ENCODE assay signal across 15 cellular contexts in genomic region chr17:74868251-74868907, GRCh38. TPM values are rescaled to one million over a fixed set of nuclear protein-coding genes. Genes with fewer than 3 reads are reported as not detected.
DNase-seq lines count a peak whose midpoint lies in the region; FAIRE-seq and TF ChIP-seq lines count a peak whose summit lies in the region.
"Had no signal": no experiment of that assay in that cellular context is flagged by ENCODE, and none has a peak within 500 bp of the region (broad histone marks: within the 10 kb centered on the region; RNA-seq: fewer than 3 reads in every experiment).

No MANE protein-coding gene starts in this region.

- dilution Hi-C loops in endothelial cell of umbilical vein (cut with MboI; ENCODE audit: extremely low pct_ligation_motif_present, low sequenced_read_pairs), result no loop called here

- no peak for TF ChIP-seq POLR2A in endothelial cell of umbilical vein (IDR thresholded peaks at IDR 0.05; ENCODE audit: low read depth, low read length)

- FAIRE-seq in endothelial cell of umbilical vein (lab: Jason Lieb, UNC), result no peak

- H3K79me2 ChIP-seq in endothelial cell of umbilical vein (ENCODE audit: control insufficient read depth, insufficient read depth, low read length), result no peaks in the 10 kb centered on the region

- POLR2A ChIA-PET in endothelial cell of umbilical vein (lab: Charles Lee), result interaction anchor here (0.7 kb wide), 1 partner anchor 384 kb away, joined by 6 read pairs; no protein-coding TSS in a partner anchor

- H3K4me1 ChIP-seq in cardiac muscle cell (ENCODE audit: low read depth) (peaks cover 27% of the 10 kb centered on the region), endothelial cell of umbilical vein (ENCODE audit: control insufficient read depth, extremely low read depth, insufficient read depth, low read length) (peaks cover 20% of the 10 kb centered on the region)

- no peaks in the 10 kb centered on the region for H3K9me3 Mint-ChIP-seq in type B pancreatic cell

- CTCF ChIA-PET in endothelial cell of umbilical vein (lab: Charles Lee), result interaction anchor here (0.6 to 14.2 kb wide), 5 partner anchors 25 to 123 kb away, joined by 3 to 325 read pairs (median 3); partner anchors contain the start of gene NAT9

- H3K9me1 ChIP-seq in endothelial cell of umbilical vein (replicated peaks; ENCODE audit: control insufficient read depth, extremely low read depth, insufficient read depth, low read length), result no peaks in the 10 kb centered on the region

- peak overlapping the region; percentile 56 for H3K27ac Mint-ChIP-seq in type B pancreatic cell

- peak overlapping the region; percentile 19 for H3K4me2 ChIP-seq in endothelial cell of umbilical vein (ENCODE audit: insufficient read depth, low read length)
- H3K4me2 ChIP-seq: BLaER1 treated with 17β-estradiol and CSF1 and Interleukin-3, amounts not matched to agents 10 nM and 100 nM had no signal

- peaks cover 25% of the 10 kb centered on the region for H3K4me1 Mint-ChIP-seq in type B pancreatic cell (ENCODE audit: unreplicated experiment)

- H4K20me1 ChIP-seq in endothelial cell of umbilical vein (replicated peaks; ENCODE audit: control insufficient read depth, extremely low read depth, insufficient read depth, low read length), result no peaks in the 10 kb centered on the region

- DNase-seq in cardiac muscle cell (ENCODE audit: low read depth in 1 of 2, low spot score in 1 of 2) (peak in 1 of 2 donors; percentile 23), cardiac septum (ENCODE audit: low spot score) (no peak), endothelial cell of umbilical vein (ENCODE audit: low read depth, low spot score) (no peak), type B pancreatic cell (ENCODE audit: extremely low spot score, unreplicated experiment) (no peak), HK-2 (ENCODE audit: unreplicated experiment) (no peak)
- no peak for DNase-seq in activated naive CD4-positive, alpha-beta T cell treated with anti-CD3 and anti-CD28 coated beads, Interleukin-2, amount 50 U/mL, for 16 hours
- DNase-seq: EL, H7, Kasumi-1, NCI-H1105 treated with DMSO at 0.1 percent for 48 hours, NCI-H187, NCI-H69, PC-3 had no signal

- H2AFZ ChIP-seq in endothelial cell of umbilical vein (ENCODE audit: low read depth, low read length), result no peak overlapping the region

- no peaks in the 10 kb centered on the region for H3K9me3 ChIP-seq in cardiac muscle cell (ENCODE audit: low read depth)
- H3K9me3 ChIP-seq in endothelial cell of umbilical vein (replicated peaks; ENCODE audit: control insufficient read depth, insufficient read depth, low read length), result no peaks in the 10 kb centered on the region
- H3K9me3 ChIP-seq: BLaER1 treated with 17β-estradiol and CSF1 and Interleukin-3, amounts not matched to agents 10 nM and 100 nM had no signal

- H3K36me3 ChIP-seq in cardiac muscle cell, result no peaks in the 10 kb centered on the region
- no peaks in the 10 kb centered on the region for H3K36me3 ChIP-seq in endothelial cell of umbilical vein (ENCODE audit: control insufficient read depth in 2 of 2, extremely low read depth in 1 of 2, insufficient read depth in 2 of 2, low read length in 2 of 2)

- intact Hi-C loops in cardiac septum (cut with DNase I) (no loop called here), endothelial cell of umbilical vein (cut with micrococcal nuclease) (no loop called here)

- H3K27me3 Mint-ChIP-seq in type B pancreatic cell, result peaks cover 13% of the 10 kb centered on the region

- no peak overlapping the region for H3K9ac ChIP-seq in endothelial cell of umbilical vein (replicated peaks; ENCODE audit: extremely low read depth, insufficient read depth, low read length)

- TF ChIP-seq CTCF in cardiac muscle cell (IDR thresholded peaks at IDR 0.05; ENCODE audit: low read depth, low read length) (no peak), endothelial cell of umbilical vein (IDR thresholded peaks at IDR 0.05; ENCODE audit: extremely low read depth in 1 of 2, insufficient read depth in 1 of 2, low read depth in 1 of 2, low read length in 2 of 2) (no peak), type B pancreatic cell (conservative IDR thresholded peaks at IDR 0.05) (no peak)

- peaks cover 10% of the 10 kb centered on the region for H3K36me3 Mint-ChIP-seq in type B pancreatic cell

- no peaks in the 10 kb centered on the region for H3K27me3 ChIP-seq in cardiac muscle cell
- H3K27me3 ChIP-seq in endothelial cell of umbilical vein (ENCODE audit: control insufficient read depth in 2 of 2, insufficient read depth in 2 of 2, low read length in 2 of 2), result no peaks in the 10 kb centered on the region
- H3K27me3 ChIP-seq: BLaER1 treated with 17β-estradiol and CSF1 and Interleukin-3, amounts not matched to agents 10 nM and 100 nM had no signal

- H3K4me3 Mint-ChIP-seq in type B pancreatic cell, result no peak overlapping the region

- no peak overlapping the region for H3K4me3 ChIP-seq in cardiac muscle cell
- no peak overlapping the region for H3K4me3 ChIP-seq in endothelial cell of umbilical vein (replicated peaks in 1 of 3; ENCODE audit: insufficient read depth in 1 of 3, low read depth in 1 of 3, low read length in 3 of 3)
- H3K4me3 ChIP-seq: BLaER1 treated with 17β-estradiol and CSF1 and Interleukin-3, amounts not matched to agents 10 nM and 100 nM had no signal

- peak overlapping the region; percentile 89 for H3K27ac ChIP-seq in cardiac muscle cell
- no peak overlapping the region for H3K27ac ChIP-seq in endothelial cell of umbilical vein (ENCODE audit: insufficient read depth, low read depth, low read length)
- H3K27ac ChIP-seq: BLaER1 treated with 17β-estradiol and CSF1 and Interleukin-3, amounts not matched to agents 10 nM and 100 nM had no signal

- no TSS peak for BruUV-seq in endothelial cell of umbilical vein (replicated peaks; lab: Mats Ljungman, UMichigan)

RNA-seq across cellular contexts. Expression of gene FDXR, which starts 4.4 kb away (rescaled TPM):
- total RNA-seq in cardiac muscle cell (44.6 and 44.7 TPM in 2 replicates), cardiac septum (3.9 TPM), endothelial cell of umbilical vein (30.9 and 33.4 TPM in 2 replicates), type B pancreatic cell (ENCODE audit: low replicate concordance) (28.1 and 44.4 TPM in 2 replicates)
- polyA plus RNA-seq in cardiac muscle cell (49.9 and 55.9 TPM in 2 replicates), endothelial cell of umbilical vein (19.7 and 20.4 TPM in 2 replicates)
- 17.3 and 21.1 TPM in 2 replicates for polyA plus RNA-seq in endothelial cell of umbilical vein (2011; cell fraction: cytosol; rRNA removed)
- polyA plus RNA-seq in endothelial cell of umbilical vein (2011; cell fraction: nucleus; rRNA removed), result 26.4 and 27.8 TPM in 2 replicates
- polyA plus RNA-seq in endothelial cell of umbilical vein (2012), result 29.8 and 35.1 TPM in 2 replicates
- polyA minus RNA-seq in endothelial cell of umbilical vein, result 8.5 and 9.8 TPM in 2 replicates
- 10.9 TPM for polyA minus RNA-seq in endothelial cell of umbilical vein (2011; cell fraction: cytosol; rRNA and poly(A)+ RNA removed)
- 6.6 and 8.8 TPM in 2 replicates for polyA minus RNA-seq in endothelial cell of umbilical vein (2011; cell fraction: nucleus; rRNA and poly(A)+ RNA removed)

RNA-seq across cellular contexts. Expression of gene GRIN2C, which starts 8.7 kb away (rescaled TPM):
- total RNA-seq in cardiac muscle cell, result 0.95 and 6.1 TPM in 2 replicates
- polyA plus RNA-seq in cardiac muscle cell, result 0.71 and 1.1 TPM in 2 replicates
- total RNA-seq in cardiac septum, result 0.70 TPM
- 0.09 and 0.60 TPM in 2 replicates for total RNA-seq in endothelial cell of umbilical vein
- polyA plus RNA-seq in endothelial cell of umbilical vein, result 0.03 and 0.04 TPM in 2 replicates
- 0.01 TPM in 2 replicates for polyA plus RNA-seq in endothelial cell of umbilical vein (2011; cell fraction: cytosol; rRNA removed)
- 0.17 and 0.25 TPM in 2 replicates for polyA plus RNA-seq in endothelial cell of umbilical vein (2011; cell fraction: nucleus; rRNA removed)
- 0.12 and 0.16 TPM in 2 replicates for polyA plus RNA-seq in endothelial cell of umbilical vein (2012)
- polyA minus RNA-seq in endothelial cell of umbilical vein, result 0.04 and 0.15 TPM in 2 replicates
- polyA minus RNA-seq in endothelial cell of umbilical vein (2011; cell fraction: cytosol; rRNA and poly(A)+ RNA removed), result not detected
- polyA minus RNA-seq in endothelial cell of umbilical vein (2011; cell fraction: nucleus; rRNA and poly(A)+ RNA removed), result 0.10 and 0.14 TPM in 2 replicates
- 0.36 and 0.72 TPM in 2 replicates for total RNA-seq in type B pancreatic cell (ENCODE audit: low replicate concordance)
- total RNA-seq: H7 had no signal

RNA-seq across cellular contexts. Expression of gene FADS6, which starts 25.1 kb away (rescaled TPM):
- total RNA-seq in cardiac muscle cell, result 0.83 and 0.85 TPM in 2 replicates
- 0.76 and 1.3 TPM in 2 replicates for polyA plus RNA-seq in cardiac muscle cell
- not detected for total RNA-seq in cardiac septum
- total RNA-seq in endothelial cell of umbilical vein, result not detected in 2 replicates
- not detected in 2 replicates for polyA plus RNA-seq in endothelial cell of umbilical vein
- not detected in 2 replicates for polyA plus RNA-seq in endothelial cell of umbilical vein (2011; cell fraction: cytosol; rRNA removed)
- not detected in 2 replicates for polyA plus RNA-seq in endothelial cell of umbilical vein (2011; cell fraction: nucleus; rRNA removed)
- not detected in 2 replicates for polyA plus RNA-seq in endothelial cell of umbilical vein (2012)
- polyA minus RNA-seq in endothelial cell of umbilical vein, result not detected in 2 replicates
- not detected for polyA minus RNA-seq in endothelial cell of umbilical vein (2011; cell fraction: cytosol; rRNA and poly(A)+ RNA removed)
- not detected in 2 replicates for polyA minus RNA-seq in endothelial cell of umbilical vein (2011; cell fraction: nucleus; rRNA and poly(A)+ RNA removed)
- 0.82 and 2.7 TPM in 2 replicates for total RNA-seq in type B pancreatic cell (ENCODE audit: low replicate concordance)
- total RNA-seq: A172, H7, PC-3 had no signal

RNA-seq across cellular contexts. Expression of gene USH1G, which starts 54.7 kb away (rescaled TPM):
- 2.5 and 4.0 TPM in 2 replicates for total RNA-seq in cardiac muscle cell
- polyA plus RNA-seq in cardiac muscle cell, result 1.9 and 3.1 TPM in 2 replicates
- not detected for total RNA-seq in cardiac septum
- total RNA-seq in endothelial cell of umbilical vein, result not detected in 2 replicates
- not detected in 2 replicates for polyA plus RNA-seq in endothelial cell of umbilical vein
- polyA plus RNA-seq in endothelial cell of umbilical vein (2011; cell fraction: cytosol; rRNA removed), result not detected in 2 replicates
- polyA plus RNA-seq in endothelial cell of umbilical vein (2011; cell fraction: nucleus; rRNA removed), result not detected in 2 replicates
- not detected in 2 replicates for polyA plus RNA-seq in endothelial cell of umbilical vein (2012)
- polyA minus RNA-seq in endothelial cell of umbilical vein, result not detected in 2 replicates
- polyA minus RNA-seq in endothelial cell of umbilical vein (2011; cell fraction: cytosol; rRNA and poly(A)+ RNA removed), result not detected
- not detected in 2 replicates for polyA minus RNA-seq in endothelial cell of umbilical vein (2011; cell fraction: nucleus; rRNA and poly(A)+ RNA removed)
- 0.56 and 1.4 TPM in 2 replicates for total RNA-seq in type B pancreatic cell (ENCODE audit: low replicate concordance)

RNA-seq across cellular contexts. Expression of gene OTOP2, which starts 55.7 kb away (rescaled TPM):
- total RNA-seq in cardiac muscle cell (not detected in 2 replicates), cardiac septum (not detected), endothelial cell of umbilical vein (not detected in 2 replicates), type B pancreatic cell (ENCODE audit: low replicate concordance) (0.12 TPM in 1 of 2 replicates, not detected in the other)
- polyA plus RNA-seq in cardiac muscle cell (not detected in 2 replicates), endothelial cell of umbilical vein (not detected in 2 replicates)
- not detected in 2 replicates for polyA plus RNA-seq in endothelial cell of umbilical vein (2011; cell fraction: cytosol; rRNA removed)
- not detected in 2 replicates for polyA plus RNA-seq in endothelial cell of umbilical vein (2011; cell fraction: nucleus; rRNA removed)
- not detected in 2 replicates for polyA plus RNA-seq in endothelial cell of umbilical vein (2012)
- not detected in 2 replicates for polyA minus RNA-seq in endothelial cell of umbilical vein
- polyA minus RNA-seq in endothelial cell of umbilical vein (2011; cell fraction: cytosol; rRNA and poly(A)+ RNA removed), result not detected
- polyA minus RNA-seq in endothelial cell of umbilical vein (2011; cell fraction: nucleus; rRNA and poly(A)+ RNA removed), result not detected in 2 replicates
- total RNA-seq: A172, H7, PC-3 had no signal
